ENCODE assay signal across 8 cellular contexts in the genomic region with DNA sequence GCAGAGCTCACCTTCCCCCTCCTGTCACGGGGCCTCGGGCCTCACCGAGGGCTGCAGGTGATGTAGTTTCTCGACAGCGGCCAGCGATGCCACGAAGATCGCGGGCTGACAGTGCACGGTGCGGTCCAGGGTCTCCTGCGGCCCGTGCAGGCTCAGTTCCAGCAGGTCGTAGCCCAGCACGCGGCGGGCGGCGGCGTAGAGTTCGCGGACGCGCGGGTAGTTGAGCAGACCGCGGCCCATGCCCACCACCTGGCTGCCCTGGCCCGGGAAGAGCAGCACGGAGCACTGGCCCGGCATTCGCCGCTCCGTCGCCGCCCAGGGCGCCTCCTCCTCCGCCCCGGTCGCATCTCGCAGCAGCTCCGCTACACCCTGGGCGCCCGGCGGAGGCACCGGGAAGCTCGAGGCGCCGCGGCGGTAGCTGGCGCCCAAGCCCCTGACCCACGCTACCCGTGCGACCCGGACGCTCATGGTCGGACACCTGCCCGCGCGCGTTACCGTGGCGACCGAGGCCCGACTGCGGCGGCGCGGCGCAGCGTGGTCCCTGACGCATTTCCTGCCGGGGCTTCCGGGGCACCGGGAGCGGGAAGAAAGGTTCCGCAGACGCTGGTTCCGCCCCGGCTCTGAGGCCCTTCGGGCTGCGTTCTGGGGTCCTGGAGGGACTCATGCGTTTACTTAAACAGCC. TPM values are rescaled to one million over a fixed set of nuclear protein-coding genes. Genes with fewer than 3 reads are reported as not detected.
DNase-seq lines count a peak whose midpoint lies in the region; ATAC-seq and TF ChIP-seq lines count a peak whose summit lies in the region.

Gene MCAT (minus strand): TSS at position 518 of the 682 bp plus-strand sequence. CDS start 50 bp downstream, at position 468.

- H3K36me3 ChIP-seq in left lung, result peaks cover 0 to 29% of the 10 kb centered on the region in 2 donors

- peak; percentile 83 for ATAC-seq in GM18907 (IDR thresholded peaks at IDR 0.05; ENCODE audit: unreplicated experiment)
- ATAC-seq in HG03175 (IDR thresholded peaks at IDR 0.05; ENCODE audit: unreplicated experiment), result peak; percentile 79
- ATAC-seq in left lung, result peak; percentile 94

- no peak for TF ChIP-seq CTCF in left lung (IDR thresholded peaks at IDR 0.05)

- DNase-seq in ACHN, result peak; percentile 74
- DNase-seq in NCI-H526 treated with DMSO at 0.1 percent for 48 hours (lab: John Stamatoyannopoulos, UW), result peak; percentile 41
- peak; percentile 74 for DNase-seq in activated CD4-positive, alpha-beta T cell treated with anti-CD3 and anti-CD28 coated beads, Interleukin-2, amount 50 U/mL, for 1 hour
- DNase-seq in dedifferentiated amniotic fluid mesenchymal stem cell (ENCODE audit: extremely low spot score), result peak; percentile 67
- peak; percentile 85 to 97 for DNase-seq in left lung
- peak; percentile 86 to 87 for DNase-seq in stimulated activated CD4-positive, alpha-beta T cell treated with anti-CD3 and anti-CD28 coated beads, Interleukin-2, amount 100 ng/mL, for 24 hours

- no peaks in the 10 kb centered on the region for H3K9me3 ChIP-seq in left lung

- H3K27me3 ChIP-seq in left lung, result no peaks in the 10 kb centered on the region

- H3K4me1 ChIP-seq in left lung, result peaks cover 7 to 49% of the 10 kb centered on the region in 2 donors

- peak within 1 kb of the TSS; percentile 75 to 96 for H3K4me3 ChIP-seq in left lung

- in situ Hi-C loops in ACHN (cut with HindIII; ENCODE audit: low pct_ligation_motif_present, low pct_unique_long_range_greater_than_20kb, low sequenced_read_pairs), result no loop called here

- H3K27ac ChIP-seq in left lung, result peak within 1 kb of the TSS; percentile 49 to 86

- intact Hi-C loops in left lung (cut with DNase I), result no loop called here

RNA-seq across cellular contexts. Expression of gene MCAT, which starts in this region (rescaled TPM):
- total RNA-seq in left lung, result 10 to 100 TPM; 15.0 to 16.6 TPM

Comparison
In these comparisons a context has a peak if more than half of its experiments do, and no peak if none do; other contexts are left out.
1. Peak in every context shown above with its lines: DNase-seq, ATAC-seq, H3K4me3 ChIP-seq and H3K27ac ChIP-seq.
2. DNase-seq: peak in every context shown above with its lines; median percentile 91 in left lung; 86 in stimulated activated CD4-positive, alpha-beta T cell treated with anti-CD3 and anti-CD28 coated beads, Interleukin-2, amount 100 ng/mL, for 24 hours; 74 in ACHN; 74 in activated CD4-positive, alpha-beta T cell treated with anti-CD3 and anti-CD28 coated beads, Interleukin-2, amount 50 U/mL, for 1 hour; 67 in dedifferentiated amniotic fluid mesenchymal stem cell; 41 in NCI-H526 treated with DMSO at 0.1 percent for 48 hours.